17 cellular contexts compared by ENCODE assay signal in genomic region chr10:103727546-103727963, GRCh38.
DNase-seq lines count a peak whose midpoint lies in the region; ATAC-seq and TF ChIP-seq lines count a peak whose summit lies in the region.
"Had no signal": no experiment of that assay in that cellular context is flagged by ENCODE, and none has a peak within 500 bp of the region (broad histone marks: within the 10 kb centered on the region; RNA-seq: fewer than 3 reads in every experiment).

No MANE protein-coding gene starts in this region.

- intact Hi-C loops in left cardiac atrium (cut with DNase I) = no loop called here
- intact Hi-C loops in mucosa of descending colon (cut with DNase I, micrococcal nuclease) = no loop called here

- H3K4me3 Mint-ChIP-seq in osteocyte (ENCODE audit: unreplicated experiment) = no peak overlapping the region
- H3K4me3 Mint-ChIP-seq: T-helper 1 cell treated with Interleukin-12 subunit alpha and Interleukin-12 subunit beta and Interleukin-4 antibody, amounts not matched to agents 30 μg/mL and 1 μg/mL, for 36 hours had no signal

- no peaks in the 10 kb centered on the region for H3K36me3 Mint-ChIP-seq in osteocyte (ENCODE audit: unreplicated experiment)

- H3K36me3 ChIP-seq in mucosa of descending colon (ENCODE audit: low read depth) = no peaks in the 10 kb centered on the region

- no peak overlapping the region for H3K4me3 ChIP-seq in mucosa of descending colon
- H3K4me3 ChIP-seq: suprapubic skin had no signal

- H3K4me1 ChIP-seq in mucosa of descending colon (ENCODE audit: low read depth) = peaks cover 7% of the 10 kb centered on the region

- no peak overlapping the region for H3K27ac Mint-ChIP-seq in osteocyte (ENCODE audit: unreplicated experiment)
- H3K27ac Mint-ChIP-seq: T-helper 1 cell treated with Interleukin-12 subunit alpha and Interleukin-12 subunit beta and Interleukin-4 antibody, amounts not matched to agents 30 μg/mL and 1 μg/mL, for 36 hours had no signal

- ATAC-seq in left cardiac atrium (peak; percentile 84 to 93), mucosa of descending colon (no peak)
- ATAC-seq: Panc1 had no signal

- no peak for TF ChIP-seq CTCF in mucosa of descending colon (IDR thresholded peaks at IDR 0.05)
- no peak for TF ChIP-seq CTCF in osteocyte (IDR thresholded peaks at IDR 0.05)

- DNase-seq in Ammon's horn (ENCODE audit: low spot score) = peak; percentile 85
- peak; percentile 42 for DNase-seq in astrocyte of the hippocampus (ENCODE audit: low read depth, low spot score)
- peak; percentile 60 for DNase-seq in left cardiac atrium
- peak; percentile 71 for DNase-seq in occipital lobe (lab: John Stamatoyannopoulos, UW)
- no peak for DNase-seq in mucosa of descending colon
- no peak for DNase-seq in HCEC 1CT
- DNase-seq in 8988T = no peak
- no peak for DNase-seq in osteocyte (ENCODE audit: extremely low spot score, unreplicated experiment)
- DNase-seq: activated CD4-positive, CD25-positive, alpha-beta regulatory T cell; effector memory CD4-positive, alpha-beta T cell; NCI-H187; NCI-H526 treated with DMSO at 0.1 percent for 48 hours; stimulated activated CD4-positive, alpha-beta T cell treated with anti-CD3 and anti-CD28 coated beads, Interleukin-15, amount 100 ng/mL, for 24 hours had no signal

- H3K9me3 Mint-ChIP-seq in osteocyte (ENCODE audit: unreplicated experiment) = no peaks in the 10 kb centered on the region
- H3K9me3 Mint-ChIP-seq: T-helper 1 cell treated with Interleukin-12 subunit alpha and Interleukin-12 subunit beta and Interleukin-4 antibody, amounts not matched to agents 30 μg/mL and 1 μg/mL, for 36 hours had no signal

- H3K27me3 Mint-ChIP-seq in osteocyte (ENCODE audit: unreplicated experiment) = peaks cover 9% of the 10 kb centered on the region
- H3K27me3 Mint-ChIP-seq: progenitor cell of endocrine pancreas had no signal

- no peaks in the 10 kb centered on the region for H3K4me1 Mint-ChIP-seq in osteocyte (ENCODE audit: unreplicated experiment)

- no peaks in the 10 kb centered on the region for H3K9me3 ChIP-seq in mucosa of descending colon
- H3K9me3 ChIP-seq: suprapubic skin had no signal

Comparison
In these comparisons a context has a peak if more than half of its experiments do, and no peak if none do; other contexts are left out.
1. DNase-seq: peak in Ammon's horn (single experiment), astrocyte of the hippocampus (single experiment), left cardiac atrium (single experiment) and occipital lobe (single experiment); none in mucosa of descending colon (0 of 3), HCEC 1CT (single experiment), 8988T (single experiment) and osteocyte (single experiment).